In genomic region chr4:98963538-98964433, GRCh38 we compare ENCODE assay signal across 1 cellular context.
TF ChIP-seq lines count a peak whose summit lies in the region.

No MANE protein-coding gene starts in this region.

TF ChIP-seq in WTC11, 78 proteins besides CTCF, POLR2A, EP300 and RAD21 (continued from another document):
- TF ChIP-seq ZBTB43 (CRISPR knock-in tag; IDR thresholded peaks at IDR 0.05) (no peak), ATF1 (CRISPR knock-in tag; IDR thresholded peaks at IDR 0.05) (no peak), FOXP1 (CRISPR knock-in tag; IDR thresholded peaks at IDR 0.05; ENCODE audit: borderline replicate concordance) (no peak), SMAD4 (CRISPR knock-in tag; IDR thresholded peaks at IDR 0.05) (no peak), ZNF512 (CRISPR knock-in tag; IDR thresholded peaks at IDR 0.05; ENCODE audit: borderline replicate concordance) (no peak), CDX4 (CRISPR knock-in tag; IDR thresholded peaks at IDR 0.05; ENCODE audit: borderline replicate concordance) (no peak), ZNF219 (CRISPR knock-in tag; IDR thresholded peaks at IDR 0.05; ENCODE audit: borderline replicate concordance) (no peak)
